9 cellular contexts compared by ENCODE assay signal in the genomic region with DNA sequence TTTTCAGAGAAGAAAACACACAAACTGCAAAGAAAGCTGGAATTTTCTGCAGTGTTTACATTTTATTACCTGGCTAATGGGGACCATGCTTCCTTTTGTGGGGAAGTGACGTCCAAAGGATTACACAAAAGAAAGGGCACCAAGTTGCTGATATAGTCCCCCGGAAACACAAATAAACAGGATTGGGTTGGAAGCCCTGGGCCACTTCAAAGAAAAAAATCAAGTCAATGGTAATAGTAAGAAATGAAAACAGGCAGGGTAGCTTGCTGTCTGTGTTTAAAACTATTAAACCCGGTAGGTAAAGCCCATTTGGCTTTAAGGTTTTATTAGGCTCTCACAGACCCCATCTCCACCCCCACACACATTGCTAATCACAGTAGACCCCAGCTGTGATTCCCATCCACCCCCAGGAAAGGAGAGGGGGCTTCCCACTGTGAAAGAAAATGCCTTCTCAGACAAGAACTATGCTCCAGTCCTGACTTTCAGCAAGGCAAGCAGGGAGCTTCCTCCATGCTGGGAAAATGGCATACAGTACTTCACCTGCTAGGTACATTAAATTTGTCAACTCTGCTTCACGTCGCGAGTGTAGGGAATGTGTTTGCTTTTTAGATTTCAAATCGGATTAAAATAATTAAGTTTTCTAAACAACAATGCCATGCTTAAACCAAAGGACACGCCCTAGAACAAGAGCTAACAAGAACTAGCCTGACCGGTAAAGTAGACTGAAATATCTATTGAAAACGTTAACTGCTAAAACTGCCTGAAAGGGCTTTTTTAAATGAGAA. TPM values are rescaled to one million over a fixed set of nuclear protein-coding genes. Genes with fewer than 3 reads are reported as not detected.
A peak's percentile ranks its signal among the peaks of the same experiment; 100 is the strongest.
DNase-seq lines count a peak whose midpoint lies in the region; ATAC-seq and TF ChIP-seq lines count a peak whose summit lies in the region.
"Had no signal": no experiment of that assay in that cellular context is flagged by ENCODE, and none has a peak within 500 bp of the region (broad histone marks: within the 10 kb centered on the region; RNA-seq: fewer than 3 reads in every experiment).

No MANE protein-coding gene starts in this region.

- CTCF ChIA-PET in CD8-positive, alpha-beta memory T cell (lab: Charles Lee): interaction anchor here (0.8 to 3.4 kb wide), 5 partner anchors 10 to 400 kb away, joined by 3 to 24 read pairs (median 17); no protein-coding TSS in a partner anchor
- CTCF ChIA-PET in MCF 10A (lab: Yijun Ruan, JAX): interaction anchor here (0.6 to 3.6 kb wide), 9 partner anchors 17 to 282 kb away, joined by 3 to 28 read pairs (median 7); no protein-coding TSS in a partner anchor

- H3K4me1 ChIP-seq in CD8-positive, alpha-beta memory T cell (ENCODE audit: insufficient read depth, low read length): peaks cover 13% of the 10 kb centered on the region
- peaks cover 0 to 13% (median 3%) of the 10 kb centered on the region in 4 donors for H3K4me1 ChIP-seq in right lobe of liver

- TSS peak; percentile 94 for BruUV-seq in MCF 10A (replicated peaks; lab: Mats Ljungman, UMichigan)

- H3K4me3 ChIP-seq in CD8-positive, alpha-beta memory T cell (ENCODE audit: low read length): no peak overlapping the region
- peak overlapping the region; percentile 63 to 69 (median 67) for H3K4me3 ChIP-seq in right lobe of liver

- no peaks in the 10 kb centered on the region for H3K9me3 ChIP-seq in CD8-positive, alpha-beta memory T cell (ENCODE audit: low read length)
- no peaks in the 10 kb centered on the region for H3K9me3 ChIP-seq in right lobe of liver

- WGBS in right lobe of liver (ENCODE audit: insufficient coverage, low coverage, low lambda C conversion rate, missing lambda C conversion rate): 12% methylated on average over 10 of the region's 10 CpGs

- H3K27me3 ChIP-seq in CD8-positive, alpha-beta memory T cell (ENCODE audit: insufficient read depth, low read length, poor library complexity, severe bottlenecking): peaks cover 10% of the 10 kb centered on the region
- H3K27me3 ChIP-seq in right lobe of liver: no peaks in the 10 kb centered on the region

- peak overlapping the region; percentile 88 to 95 (median 92) for H3K4me3 Mint-ChIP-seq in CD8-positive, alpha-beta memory T cell
- H3K4me3 Mint-ChIP-seq in MCF 10A (ENCODE audit: unreplicated experiment): peak overlapping the region; percentile 92

- peaks cover 22 to 40% (median 22%) of the 10 kb centered on the region in 3 donors for H3K4me1 Mint-ChIP-seq in CD8-positive, alpha-beta memory T cell
- peaks cover 31% of the 10 kb centered on the region for H3K4me1 Mint-ChIP-seq in MCF 10A (ENCODE audit: insufficient read depth, unreplicated experiment)

- TF ChIP-seq CTCF in MCF 10A (IDR thresholded peaks at IDR 0.05; ENCODE audit: unreplicated experiment) (no peak), right lobe of liver (IDR thresholded peaks at IDR 0.05) (no peak)

- no peaks in the 10 kb centered on the region for H3K9me3 Mint-ChIP-seq in CD8-positive, alpha-beta memory T cell
- no peaks in the 10 kb centered on the region for H3K9me3 Mint-ChIP-seq in MCF 10A (ENCODE audit: unreplicated experiment)

- no peak for DNase-seq in CD8-positive, alpha-beta memory T cell
- peak; percentile 29 for DNase-seq in NCI-H1105 (lab: John Stamatoyannopoulos, UW)
- DNase-seq in MCF 10A (ENCODE audit: unreplicated experiment): peak; percentile 56
- no peak for DNase-seq in right lobe of liver
- DNase-seq in stimulated activated CD4-positive, alpha-beta T cell treated with anti-CD3 and anti-CD28 coated beads, Interleukin-1b, Interleukin-23, amount 100 ng/mL, for 48 hours: no peak
- no peak for DNase-seq in activated CD4-positive, alpha-beta T cell treated with anti-CD3 and anti-CD28 coated beads, Interleukin-2, amount 50 U/mL, for 48 hours
- DNase-seq: left cardiac atrium had no signal

- no peaks in the 10 kb centered on the region for H3K36me3 ChIP-seq in CD8-positive, alpha-beta memory T cell (ENCODE audit: insufficient read depth, low read length)
- no peaks in the 10 kb centered on the region for H3K36me3 ChIP-seq in right lobe of liver

- ATAC-seq in right lobe of liver: peak in 2 of 4 donors; percentile 15 to 22
- no peak for ATAC-seq in GM21529 (IDR thresholded peaks at IDR 0.05; ENCODE audit: unreplicated experiment)
- ATAC-seq in HG03460 (IDR thresholded peaks at IDR 0.05; ENCODE audit: unreplicated experiment): no peak

- TF ChIP-seq POLR2A in right lobe of liver (IDR thresholded peaks at IDR 0.05): peak; percentile 14

- H3K27ac ChIP-seq in CD8-positive, alpha-beta memory T cell (ENCODE audit: low read depth, low read length): no peak overlapping the region
- peak overlapping the region; percentile 86 to 95 (median 91) for H3K27ac ChIP-seq in right lobe of liver

- peaks cover 0 to 3% of the 10 kb centered on the region in 2 donors for H3K27me3 Mint-ChIP-seq in CD8-positive, alpha-beta memory T cell
- no peaks in the 10 kb centered on the region for H3K27me3 Mint-ChIP-seq in MCF 10A (ENCODE audit: insufficient read depth, unreplicated experiment)

- peaks cover 0 to 4% (median 2%) of the 10 kb centered on the region in 3 donors for H3K36me3 Mint-ChIP-seq in CD8-positive, alpha-beta memory T cell
- peaks cover 37% of the 10 kb centered on the region for H3K36me3 Mint-ChIP-seq in MCF 10A (ENCODE audit: insufficient read depth, unreplicated experiment)

- intact Hi-C loops in MCF 10A (cut with micrococcal nuclease) (loop anchor here (1.0 to 5.0 kb wide), 4 partner anchors 18 to 586 kb away; no protein-coding TSS in a partner anchor), right lobe of liver (cut with DNase I) (loop anchor here in 1 of 2 donors (5.0 kb wide), 1 partner anchor 104 kb away; no protein-coding TSS in a partner anchor)

- peak overlapping the region in 7 of 8 donors; percentile 17 to 98 (median 84) for H3K27ac Mint-ChIP-seq in CD8-positive, alpha-beta memory T cell
- H3K27ac Mint-ChIP-seq in MCF 10A (ENCODE audit: low read depth, unreplicated experiment): peak overlapping the region; percentile 92

- POLR2A ChIA-PET in CD8-positive, alpha-beta memory T cell (lab: Charles Lee): no interaction called here
- POLR2A ChIA-PET in MCF 10A (lab: Yijun Ruan, JAX): interaction anchor here (0.6 to 10.9 kb wide), 47 partner anchors 8 to 1818 kb away, joined by 3 to 717 read pairs (median 6); partner anchors contain the start of genes BCLAF1, CCDC28A, HEBP2 and TNFAIP3

RNA-seq across cellular contexts. Expression of gene PERP, which starts 1.1 kb away (rescaled TPM):
- total RNA-seq in CD8-positive, alpha-beta memory T cell: 1 to 10 TPM; 8.0 to 8.7 TPM
- 6.4 TPM for polyA plus RNA-seq in CD8-positive, alpha-beta memory T cell
- total RNA-seq in MCF 10A (2022) (103 and 120 TPM in 2 replicates), right lobe of liver (10 to 100 TPM; 27.9 to 61.6 (median 45.7) TPM)

RNA-seq across cellular contexts. Expression of gene ARFGEF3, which starts 55.7 kb away (rescaled TPM):
- total RNA-seq in CD8-positive, alpha-beta memory T cell: under 1 TPM; 0.09 to 0.11 TPM
- polyA plus RNA-seq in CD8-positive, alpha-beta memory T cell: not detected
- 3.4 and 7.0 TPM in 2 replicates for total RNA-seq in MCF 10A (2022)
- 1 to 10 TPM in 1 of 6 experiments, under 1 TPM in 5; 0.07 to 2.0 (median 0.24) TPM for total RNA-seq in right lobe of liver

Comparison
In these comparisons a context has a peak if more than half of its experiments do, and no peak if none do; other contexts are left out.
1. DNase-seq: peak in NCI-H1105 (single experiment) and MCF 10A (single experiment); none in CD8-positive, alpha-beta memory T cell (0 of 5), right lobe of liver (0 of 3), stimulated activated CD4-positive, alpha-beta T cell treated with anti-CD3 and anti-CD28 coated beads, Interleukin-1b, Interleukin-23, amount 100 ng/mL, for 48 hours (single experiment) and activated CD4-positive, alpha-beta T cell treated with anti-CD3 and anti-CD28 coated beads, Interleukin-2, amount 50 U/mL, for 48 hours (0 of 2).